Comparison of ENCODE assay signal across 8 cellular contexts in the genomic region with DNA sequence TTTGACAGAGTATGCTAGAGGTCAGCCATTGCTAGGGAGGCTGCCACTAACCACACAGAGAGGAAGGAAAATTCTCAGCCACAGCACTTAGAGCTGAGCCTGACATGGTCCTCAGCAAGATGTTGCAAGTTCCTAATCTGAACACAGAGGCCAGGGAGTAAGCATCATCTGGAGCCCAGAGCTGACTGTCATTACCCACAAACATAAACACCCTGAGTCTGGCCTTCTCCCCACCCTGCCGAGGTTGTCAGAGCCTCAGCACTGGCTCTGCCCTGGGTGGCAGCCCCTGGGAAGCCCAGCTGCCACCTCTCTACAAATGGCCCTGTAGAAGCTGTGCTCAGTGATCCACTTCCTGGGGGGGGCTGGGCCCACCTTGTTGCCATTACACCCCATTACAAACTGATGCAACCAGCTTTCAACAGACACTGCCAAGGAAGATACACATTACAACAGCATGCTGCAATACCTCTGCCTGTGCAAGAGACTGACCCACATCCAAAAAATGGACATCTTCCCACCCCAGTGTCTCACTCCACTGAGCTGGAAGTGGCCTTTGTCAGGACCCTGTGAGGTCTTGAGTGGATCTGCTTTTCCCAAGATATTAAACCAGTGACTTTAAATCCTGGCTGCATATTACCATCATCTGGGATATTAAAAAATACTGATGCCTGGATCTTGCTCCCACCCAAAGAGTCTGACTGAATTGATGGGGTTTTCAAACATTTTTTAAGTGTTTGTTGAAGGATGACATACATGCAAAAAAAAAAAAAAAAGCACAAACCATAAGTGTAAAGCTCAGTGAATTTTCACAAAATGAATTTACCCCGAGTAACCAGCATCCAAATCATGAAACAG. TPM values are rescaled to one million over a fixed set of nuclear protein-coding genes. Genes with fewer than 3 reads are reported as not detected.
DNase-seq lines count a peak whose midpoint lies in the region; ATAC-seq and TF ChIP-seq lines count a peak whose summit lies in the region.

No MANE protein-coding gene starts in this region.

- no peak overlapping the region for H4K8ac ChIP-seq in H9 (replicated peaks; ENCODE audit: insufficient read length, low read depth, low read length)

- no peak overlapping the region for H2BK120ac ChIP-seq in H9 (ENCODE audit: low read depth, low read length, poor library complexity, severe bottlenecking)

- POLR2A ChIA-PET in AG04450 (lab: Yijun Ruan, JAX) = interaction anchor here (0.6 to 2.6 kb wide), 12 partner anchors 10 to 69 kb away, joined by 3 to 28 read pairs (median 4); a partner anchor contains a TSS

- no peaks in the 10 kb centered on the region for H3K79me1 ChIP-seq in H9 (ENCODE audit: insufficient read depth, low read depth, low read length, poor library complexity, severe bottlenecking)

- no peak overlapping the region for H2AFZ ChIP-seq in H9 (ENCODE audit: low read length)

- no peaks in the 10 kb centered on the region; a peak in 1 of 7 replicates for H3K36me3 Mint-ChIP-seq in H9 (ENCODE audit: insufficient read depth in 1 of 3, low read depth in 3 of 3)

- H3K18ac ChIP-seq in H9 (ENCODE audit: insufficient read length, low read depth, low read length) = no peak overlapping the region

- H4K5ac ChIP-seq in H9 (ENCODE audit: insufficient read length, low read depth, low read length) = no peak overlapping the region

- H3K56ac ChIP-seq in H9 (ENCODE audit: insufficient read length, low read depth, low read length) = no peak overlapping the region

- H3K14ac ChIP-seq in H9 (ENCODE audit: insufficient read depth, low read length) = no peak overlapping the region; the same call in 1 of the 2 replicates

- H2BK5ac ChIP-seq in H9 (ENCODE audit: insufficient read length, low read length) = no peak overlapping the region

- no peak overlapping the region for H2BK12ac ChIP-seq in H9 (ENCODE audit: insufficient read length, low read depth, low read length)

- H3K4me1 ChIP-seq in sigmoid colon = peaks cover 0 to 65% (median 47%) of the 10 kb centered on the region in 4 donors
- H3K4me1 ChIP-seq in H9 (ENCODE audit: insufficient read depth, low read length) = peaks cover 6% of the 10 kb centered on the region; the same call in 1 of the 2 replicates

- H2BK15ac ChIP-seq in H9 (ENCODE audit: low read depth, low read length) = no peak overlapping the region

- CTCF ChIA-PET in AG04450 (lab: Charles Lee) = interaction anchor here (0.8 to 1.6 kb wide), 7 partner anchors 12 to 267 kb away, joined by 3 to 14 read pairs (median 4); no protein-coding TSS in a partner anchor

- H4K91ac ChIP-seq in H9 (ENCODE audit: insufficient read length, low read depth, low read length) = no peak overlapping the region

- no peak overlapping the region for H3K4ac ChIP-seq in H9 (ENCODE audit: low read depth, low read length)

- no peak for TF ChIP-seq POLR2A in sigmoid colon (IDR thresholded peaks at IDR 0.05)

- H3K9me3 ChIP-seq in AG04450 (ENCODE audit: control insufficient read depth, insufficient read depth, low read length) = no peaks in the 10 kb centered on the region
- no peaks in the 10 kb centered on the region for H3K9me3 ChIP-seq in sigmoid colon
- no peaks in the 10 kb centered on the region for H3K9me3 ChIP-seq in H9 (ENCODE audit: control insufficient read depth, low read depth, low read length)

- H3K4me3 ChIP-seq in AG04450 (ENCODE audit: low read depth, low read length) (no peak overlapping the region), epithelial cell of esophagus (ENCODE audit: low read length) (no peak overlapping the region), sigmoid colon (no peak overlapping the region)

- peaks cover 30% of the 10 kb centered on the region in 2 experiments for H3K4me1 Mint-ChIP-seq in H9

- TF ChIP-seq EP300 in sigmoid colon (IDR thresholded peaks at IDR 0.05) = no peak

- peaks cover 2% of the 10 kb centered on the region for H3K27me3 Mint-ChIP-seq in H9 (ENCODE audit: low read depth)

- no peak overlapping the region for H3T11ph ChIP-seq in H9 (ENCODE audit: low read length)

- intact Hi-C loops in sigmoid colon (cut with DNase I) = no loop called here

- no peak overlapping the region for H2AK5ac ChIP-seq in H9 (ENCODE audit: insufficient read length, low read length)

- no peaks in the 10 kb centered on the region for H3K36me3 ChIP-seq in sigmoid colon

- H2BK20ac ChIP-seq in H9 (ENCODE audit: low read depth, low read length, poor library complexity, severe bottlenecking) = no peak overlapping the region

- ATAC-seq in GM21723 (IDR thresholded peaks at IDR 0.05; ENCODE audit: unreplicated experiment) = peak; percentile 20

- H3K27ac Mint-ChIP-seq in H9 = no peak overlapping the region

- H3K27ac ChIP-seq in AG04450 (ENCODE audit: low read depth, low read length) = peak overlapping the region; percentile 90
- H3K27ac ChIP-seq in sigmoid colon = peak overlapping the region; percentile 50 to 71 (median 58)
- H3K27ac ChIP-seq in H9 (ENCODE audit: insufficient read length, low read depth, low read length) = no peak overlapping the region

- DNase-seq in AG04450 (ENCODE audit: low read depth, low spot score) (no peak), SIG-M5 treated with dmso at 0.1 percent for 504 hours (lab: John Stamatoyannopoulos, UW; ENCODE audit: unreplicated experiment) (peak; percentile 95), epithelial cell of esophagus (ENCODE audit: low read depth) (peak; percentile 43), sigmoid colon (peak; percentile 81), NCI-H2227 (lab: John Stamatoyannopoulos, UW; ENCODE audit: unreplicated experiment) (no peak), HPDE6-E6E7 (ENCODE audit: extremely low spot score) (no peak), H9 (no peak)

- no peaks in the 10 kb centered on the region for H3K27me3 ChIP-seq in AG04450 (ENCODE audit: control insufficient read depth, insufficient read depth, low read length)
- no peaks in the 10 kb centered on the region for H3K27me3 ChIP-seq in sigmoid colon
- no peaks in the 10 kb centered on the region for H3K27me3 ChIP-seq in H9 (ENCODE audit: insufficient read depth, low read length)

- H3K9me3 Mint-ChIP-seq in H9 = no peaks in the 10 kb centered on the region; a peak in 1 of 5 replicates

- no peak for TF ChIP-seq CTCF in AG04450 (IDR thresholded peaks at IDR 0.05; ENCODE audit: low read depth, low read length)
- TF ChIP-seq CTCF in epithelial cell of esophagus (IDR thresholded peaks at IDR 0.05; ENCODE audit: insufficient read depth, low read depth, low read length, missing control alignments) = no peak
- TF ChIP-seq CTCF in sigmoid colon (IDR thresholded peaks at IDR 0.05) = no peak
- no peak for TF ChIP-seq CTCF in H9 (conservative IDR thresholded peaks at IDR 0.05)

- no peak overlapping the region for H3K4me3 Mint-ChIP-seq in H9

- H3K23ac ChIP-seq in H9 (ENCODE audit: insufficient read length, low read depth, low read length) = no peak overlapping the region

- H3K4me2 ChIP-seq in H9 (ENCODE audit: insufficient read depth, insufficient read length, low read length) = no peak overlapping the region

- no peak overlapping the region for H3K9ac ChIP-seq in H9 (ENCODE audit: extremely low read depth, insufficient read length, low read length)

- no peaks in the 10 kb centered on the region for H4K20me1 ChIP-seq in H9 (ENCODE audit: control insufficient read depth, insufficient read depth, insufficient read length)

- no peaks in the 10 kb centered on the region for H3K23me2 ChIP-seq in H9 (ENCODE audit: insufficient read length, low read depth, low read length, poor library complexity, severe bottlenecking)

- H3K79me2 ChIP-seq in H9 (ENCODE audit: insufficient read depth, low read length) = no peaks in the 10 kb centered on the region

- 64 to 70% methylated on average over 2 of the region's 2 CpGs for WGBS in sigmoid colon, 2 donors
- WGBS in H9 (ENCODE audit: extremely low coverage, insufficient read length, low lambda C conversion rate) = no CpG with 5 or more reads among the region's 2 CpGs

RNA-seq across cellular contexts. Expression of a gene that starts 33.0 kb away (rescaled TPM):
- 22.6 and 30.0 TPM in 2 replicates for polyA plus RNA-seq in AG04450 (2011; rRNA removed)
- polyA minus RNA-seq in AG04450 (2011; rRNA and poly(A)+ RNA removed) = 47.8 and 59.2 TPM in 2 replicates
- 100 to 1,000 TPM in 1 of 4 donors, 10 to 100 TPM in 3; 15.3 to 124 (median 22.7) TPM for total RNA-seq in sigmoid colon
- polyA plus RNA-seq in sigmoid colon = 100 to 1,000 TPM in 1 of 3 donors, 10 to 100 TPM in 2; 37.2 to 169 (median 70.5) TPM
- total RNA-seq in H9 (2021) = 7.2 and 8.7 TPM in 2 replicates

Comparison
In these comparisons a context has a peak if more than half of its experiments do, and no peak if none do; other contexts are left out.
1. DNase-seq: peak in SIG-M5 treated with dmso at 0.1 percent for 504 hours (single experiment), epithelial cell of esophagus (single experiment) and sigmoid colon (single experiment); none in AG04450 (single experiment), NCI-H2227 (single experiment), HPDE6-E6E7 (single experiment) and H9 (single experiment).